ENCODE assay signal across 15 cellular contexts in genomic region chrX:2512501-2512900, GRCh38. TPM values are rescaled to one million over a fixed set of nuclear protein-coding genes. Genes with fewer than 3 reads are reported as not detected.
DNase-seq lines count a peak whose midpoint lies in the region; ATAC-seq and TF ChIP-seq lines count a peak whose summit lies in the region.
"Had no signal": no experiment of that assay in that cellular context is flagged by ENCODE, and none has a peak within 500 bp of the region (broad histone marks: within the 10 kb centered on the region; RNA-seq: fewer than 3 reads in every experiment).

No MANE protein-coding gene starts in this region.

- H3K79me2 ChIP-seq in neural progenitor cell (ENCODE audit: low read depth) = no peaks in the 10 kb centered on the region

- peaks cover 7% of the 10 kb centered on the region for H3K27me3 Mint-ChIP-seq in neural progenitor cell (ENCODE audit: insufficient read depth, low read depth)
- H3K27me3 Mint-ChIP-seq: CD4-positive, alpha-beta T cell had no signal

- no peak for TF ChIP-seq EP300 in upper lobe of left lung (IDR thresholded peaks at IDR 0.05)

- H3K27me3 ChIP-seq in right cardiac atrium (ENCODE audit: control insufficient read depth, insufficient read depth) = no peaks in the 10 kb centered on the region
- H3K27me3 ChIP-seq in neural progenitor cell = no peaks in the 10 kb centered on the region
- H3K27me3 ChIP-seq in upper lobe of left lung = no peaks in the 10 kb centered on the region
- H3K27me3 ChIP-seq in adrenal gland = no peaks in the 10 kb centered on the region

- H4K20me1 ChIP-seq in neural progenitor cell (ENCODE audit: low read depth) = no peaks in the 10 kb centered on the region

- no peaks in the 10 kb centered on the region for H3K9me3 ChIP-seq in right cardiac atrium (ENCODE audit: control insufficient read depth, low read length)
- no peaks in the 10 kb centered on the region for H3K9me3 ChIP-seq in neural progenitor cell (ENCODE audit: low read depth)
- no peaks in the 10 kb centered on the region for H3K9me3 ChIP-seq in upper lobe of left lung
- no peaks in the 10 kb centered on the region for H3K9me3 ChIP-seq in adrenal gland (replicated peaks in 1 of 3)
- H3K9me3 ChIP-seq: A549 had no signal

- H3K27ac ChIP-seq in right cardiac atrium (ENCODE audit: low read length) (no peak overlapping the region), neural progenitor cell (no peak overlapping the region), upper lobe of left lung (no peak overlapping the region), adrenal gland (no peak overlapping the region)
- H3K27ac ChIP-seq: 22Rv1, A549, C4-2B had no signal

- intact Hi-C loops in cardiac septum (cut with DNase I) = no loop called here
- intact Hi-C loops in right cardiac atrium (cut with DNase I) = no loop called here
- intact Hi-C loops in sciatic nerve (cut with DNase I) = loop anchor here (5.0 kb wide), 1 partner anchor 645 kb away; no protein-coding TSS in a partner anchor
- intact Hi-C loops in adrenal gland (cut with DNase I) = no loop called here

- ATAC-seq in right cardiac atrium (no peak), sciatic nerve (no peak), upper lobe of left lung (ENCODE audit: low FRiP score in 2 of 2) (no peak)
- no peak for ATAC-seq in activated naive CD4-positive, alpha-beta T cell treated with anti-CD3 and anti-CD28 coated beads, Interleukin-2, amount 50 U/mL, for 72 hours

- 92% methylated on average over 8 of the region's 8 CpGs for WGBS in right cardiac atrium
- WGBS in upper lobe of left lung, 2 donors = 87 to 91% methylated on average over 8 of the region's 8 CpGs
- 83 to 90% (median 89%) methylated on average over 7 to 8 of the region's 8 CpGs for WGBS in adrenal gland, 4 donors

- peaks cover 27% of the 10 kb centered on the region for H3K4me1 Mint-ChIP-seq in neural progenitor cell

- no peak overlapping the region for H3K4me2 ChIP-seq in neural progenitor cell
- H3K4me2 ChIP-seq: A549 had no signal

- no peak for TF ChIP-seq POLR2A in upper lobe of left lung (IDR thresholded peaks at IDR 0.05)
- no peak for TF ChIP-seq POLR2A in adrenal gland (IDR thresholded peaks at IDR 0.05)

- H3K27ac Mint-ChIP-seq in neural progenitor cell = peak overlapping the region; percentile 81
- no peak overlapping the region for H3K27ac Mint-ChIP-seq in activated naive CD4-positive, alpha-beta T cell treated with anti-CD3 and anti-CD28 coated beads, Interleukin-2, amount 50 U/mL, for 72 hours
- H3K27ac Mint-ChIP-seq: CD4-positive, alpha-beta T cell had no signal

- no peaks in the 10 kb centered on the region for H3K36me3 ChIP-seq in neural progenitor cell
- no peaks in the 10 kb centered on the region for H3K36me3 ChIP-seq in upper lobe of left lung
- no peaks in the 10 kb centered on the region for H3K36me3 ChIP-seq in adrenal gland (replicated peaks in 1 of 2)

- DNase-seq in cardiac septum (ENCODE audit: low spot score) (peak; percentile 9), right cardiac atrium (no peak), neural progenitor cell (ENCODE audit: low spot score) (no peak), sciatic nerve (ENCODE audit: low spot score) (peak; percentile 36), upper lobe of left lung (no peak), adrenal gland (no peak)
- no peak for DNase-seq in activated naive CD4-positive, alpha-beta T cell treated with anti-CD3 and anti-CD28 coated beads, Interleukin-2, amount 50 U/mL, for 72 hours (ENCODE audit: low spot score in 2 of 2)
- DNase-seq: AML-193; CD4-positive, alpha-beta T cell; DMS79 treated with DMSO at 0.1 percent for 48 hours; GF-D8; H9 had no signal

- H3F3A ChIP-seq in neural progenitor cell (ENCODE audit: low read depth) = peaks cover 14% of the 10 kb centered on the region

- H3K4me3 ChIP-seq in right cardiac atrium (ENCODE audit: low read length) = no peak overlapping the region
- H3K4me3 ChIP-seq in neural progenitor cell = no peak overlapping the region
- no peak overlapping the region for H3K4me3 ChIP-seq in upper lobe of left lung
- H3K4me3 ChIP-seq in adrenal gland = no peak overlapping the region
- H3K4me3 ChIP-seq: A549 had no signal

- no peak overlapping the region for H2AFZ ChIP-seq in neural progenitor cell (replicated peaks)

- no peak for TF ChIP-seq CTCF in neural progenitor cell (IDR thresholded peaks at IDR 0.05)
- no peak for TF ChIP-seq CTCF in upper lobe of left lung (IDR thresholded peaks at IDR 0.05)
- TF ChIP-seq CTCF in adrenal gland (IDR thresholded peaks at IDR 0.05) = no peak

- peaks cover 2% of the 10 kb centered on the region for H3K36me3 Mint-ChIP-seq in neural progenitor cell
- no peaks in the 10 kb centered on the region for H3K36me3 Mint-ChIP-seq in activated naive CD4-positive, alpha-beta T cell treated with anti-CD3 and anti-CD28 coated beads, Interleukin-2, amount 50 U/mL, for 72 hours

- H3K9me3 Mint-ChIP-seq in neural progenitor cell = peaks cover 5% of the 10 kb centered on the region
- no peaks in the 10 kb centered on the region for H3K9me3 Mint-ChIP-seq in activated naive CD4-positive, alpha-beta T cell treated with anti-CD3 and anti-CD28 coated beads, Interleukin-2, amount 50 U/mL, for 72 hours
- H3K9me3 Mint-ChIP-seq: CD4-positive, alpha-beta T cell; H9 had no signal

- H3K4me1 ChIP-seq in right cardiac atrium (ENCODE audit: control insufficient read depth, insufficient read depth, low read length) = no peaks in the 10 kb centered on the region
- H3K4me1 ChIP-seq in neural progenitor cell = peaks cover 14% of the 10 kb centered on the region
- no peaks in the 10 kb centered on the region for H3K4me1 ChIP-seq in upper lobe of left lung
- no peaks in the 10 kb centered on the region for H3K4me1 ChIP-seq in adrenal gland (replicated peaks in 1 of 2)
- H3K4me1 ChIP-seq: A549 had no signal

- no peak overlapping the region for H3K9ac ChIP-seq in neural progenitor cell

- H3K4me3 Mint-ChIP-seq in neural progenitor cell = no peak overlapping the region
- H3K4me3 Mint-ChIP-seq: CD4-positive, alpha-beta T cell; H9 had no signal

RNA-seq across cellular contexts. Expression of gene DHRSX, which starts 11.7 kb away (rescaled TPM):
- 24.9 TPM for total RNA-seq in cardiac septum
- 10 to 100 TPM; 24.1 to 43.7 (median 34.0) TPM for total RNA-seq in right cardiac atrium
- polyA plus RNA-seq in right cardiac atrium = 22.2 TPM
- total RNA-seq in neural progenitor cell (ENCODE audit: low replicate concordance) = 25.6 and 31.8 TPM in 2 replicates
- total RNA-seq in sciatic nerve = 26.7 TPM
- 10 to 100 TPM; 18.2 to 34.8 (median 21.2) TPM for total RNA-seq in upper lobe of left lung
- 10 to 100 TPM; 16.4 to 16.6 TPM for total RNA-seq in activated naive CD4-positive, alpha-beta T cell treated with anti-CD3 and anti-CD28 coated beads, Interleukin-2, amount 50 U/mL, for 72 hours
- 10 to 100 TPM; 19.9 to 51.4 (median 27.7) TPM for total RNA-seq in adrenal gland
- 10 to 100 TPM in 1 of 3 donors, 1 to 10 TPM in 2; 6.4 to 68.6 (median 9.4) TPM for polyA plus RNA-seq in adrenal gland

RNA-seq across cellular contexts. Expression of gene ZBED1, which starts 11.7 kb away (rescaled TPM):
- 45.1 TPM for total RNA-seq in cardiac septum
- 10 to 100 TPM; 25.6 to 61.6 (median 33.1) TPM for total RNA-seq in right cardiac atrium
- 29.4 TPM for polyA plus RNA-seq in right cardiac atrium
- total RNA-seq in neural progenitor cell (ENCODE audit: low replicate concordance) = 36.9 and 37.0 TPM in 2 replicates
- 34.6 TPM for total RNA-seq in sciatic nerve
- total RNA-seq in upper lobe of left lung = 10 to 100 TPM; 33.2 to 48.7 (median 41.6) TPM
- 10 to 100 TPM; 19.2 to 33.4 TPM for total RNA-seq in activated naive CD4-positive, alpha-beta T cell treated with anti-CD3 and anti-CD28 coated beads, Interleukin-2, amount 50 U/mL, for 72 hours
- total RNA-seq in adrenal gland = 10 to 100 TPM; 44.0 to 70.5 (median 51.3) TPM
- polyA plus RNA-seq in adrenal gland = 10 to 100 TPM; 10.7 to 42.6 (median 12.2) TPM

Comparison
In these comparisons a context has a peak if more than half of its experiments do, and no peak if none do; other contexts are left out.
1. DNase-seq: peak in cardiac septum (single experiment) and sciatic nerve (single experiment); none in right cardiac atrium (0 of 3), neural progenitor cell (single experiment), upper lobe of left lung (0 of 2), activated naive CD4-positive, alpha-beta T cell treated with anti-CD3 and anti-CD28 coated beads, Interleukin-2, amount 50 U/mL, for 72 hours (0 of 2) and adrenal gland (0 of 7).